12 cellular contexts compared by ENCODE assay signal in genomic region chr6:166306378-166307081, GRCh38. TPM values are rescaled to one million over a fixed set of nuclear protein-coding genes. Genes with fewer than 3 reads are reported as not detected.
DNase-seq lines count a peak whose midpoint lies in the region; ATAC-seq and TF ChIP-seq lines count a peak whose summit lies in the region.
"Had no signal": no experiment of that assay in that cellular context is flagged by ENCODE, and none has a peak within 500 bp of the region (broad histone marks: within the 10 kb centered on the region; RNA-seq: fewer than 3 reads in every experiment).

No MANE protein-coding gene starts in this region.

- CTCF ChIA-PET in CD4-positive, alpha-beta memory T cell (lab: Charles Lee; ENCODE audit: partially characterized antibody), result interaction anchor here (1.0 kb wide), 2 partner anchors 75 to 94 kb away, joined by 4 read pairs; no protein-coding TSS in a partner anchor

- H2AK5ac ChIP-seq in neuronal stem cell (ENCODE audit: low read depth, low read length), result peak overlapping the region; percentile 46

- DNase-seq in CD4-positive, alpha-beta memory T cell, result no peak
- peak in 6 of 61 donors; percentile 26 to 50 (median 37) for DNase-seq in caudate nucleus (lab: John Stamatoyannopoulos, UW)
- DNase-seq in neuronal stem cell (ENCODE audit: low spot score), result no peak
- DNase-seq in thyroid gland, result no peak
- no peak for DNase-seq in activated CD4-positive, alpha-beta T cell treated with anti-CD3 and anti-CD28 coated beads for 48 hours
- DNase-seq: NCI-H1694 treated with DMSO at 0.1 percent for 48 hours had no signal

- H3K14ac ChIP-seq in neuronal stem cell (ENCODE audit: low read length), result no peak overlapping the region

- H4K8ac ChIP-seq in neuronal stem cell (ENCODE audit: low read depth, low read length), result no peak overlapping the region

- TF ChIP-seq CTCF in thyroid gland (IDR thresholded peaks at IDR 0.05), result no peak

- H2AFZ ChIP-seq in neuronal stem cell (ENCODE audit: low read length), result peak overlapping the region; percentile 98

- intact Hi-C loops in CD4-positive, alpha-beta memory T cell (cut with micrococcal nuclease), result no loop called here
- intact Hi-C loops in thyroid gland (cut with DNase I), result no loop called here

- H3K9me3 ChIP-seq in CD4-positive, alpha-beta memory T cell (ENCODE audit: control insufficient read depth in 1 of 2, low read length in 2 of 2), result no peaks in the 10 kb centered on the region
- H3K9me3 ChIP-seq in neuronal stem cell (replicated peaks in 1 of 2; ENCODE audit: control insufficient read depth in 2 of 2, insufficient read depth in 1 of 2, low read depth in 1 of 2, low read length in 2 of 2) (no peaks in the 10 kb centered on the region), thyroid gland (no peaks in the 10 kb centered on the region)

- peak overlapping the region in 7 of 8 donors; percentile 46 to 74 (median 66) for H3K4me3 Mint-ChIP-seq in CD4-positive, alpha-beta memory T cell

- no peak overlapping the region for H2BK5ac ChIP-seq in neuronal stem cell (ENCODE audit: low read length)

- no peak overlapping the region for H3K27ac Mint-ChIP-seq in CD4-positive, alpha-beta memory T cell

- no peak overlapping the region for H3K4me2 ChIP-seq in neuronal stem cell (ENCODE audit: insufficient read depth, low read length, poor library complexity, severe bottlenecking)

- H3K79me1 ChIP-seq in neuronal stem cell (ENCODE audit: low read depth, low read length), result peaks cover 2% of the 10 kb centered on the region

- no peak overlapping the region for H3K27ac ChIP-seq in CD4-positive, alpha-beta memory T cell (ENCODE audit: low read depth, low read length)
- H3K27ac ChIP-seq in caudate nucleus (ENCODE audit: low read depth, low read length), result peak overlapping the region; percentile 55
- no peak overlapping the region for H3K27ac ChIP-seq in neuronal stem cell (replicated peaks; ENCODE audit: low read length)
- no peak overlapping the region for H3K27ac ChIP-seq in thyroid gland
- H3K27ac ChIP-seq: SK-N-MC had no signal

- H3K4me3 ChIP-seq in CD4-positive, alpha-beta memory T cell (ENCODE audit: low read length in 2 of 2), result no peak overlapping the region
- H3K4me3 ChIP-seq in neuronal stem cell (ENCODE audit: low read length in 2 of 2) (no peak overlapping the region), thyroid gland (replicated peaks in 1 of 3) (no peak overlapping the region)
- H3K4me3 ChIP-seq: SK-N-MC had no signal

- H3K4me1 ChIP-seq in CD4-positive, alpha-beta memory T cell (ENCODE audit: insufficient read depth, low read length), result peaks cover 5% of the 10 kb centered on the region
- peaks cover 0 to 6% of the 10 kb centered on the region in 2 donors for H3K4me1 ChIP-seq in neuronal stem cell (ENCODE audit: control insufficient read depth in 2 of 2, insufficient read depth in 1 of 2, low read depth in 1 of 2, low read length in 2 of 2)
- peaks cover 0 to 16% of the 10 kb centered on the region in 2 donors for H3K4me1 ChIP-seq in thyroid gland

- H3K36me3 ChIP-seq in CD4-positive, alpha-beta memory T cell (ENCODE audit: insufficient read depth, low read length), result no peaks in the 10 kb centered on the region
- H3K36me3 ChIP-seq in neuronal stem cell (replicated peaks in 1 of 2; ENCODE audit: control insufficient read depth in 2 of 2, insufficient read depth in 2 of 2, low read length in 2 of 2), result no peaks in the 10 kb centered on the region
- H3K36me3 ChIP-seq in thyroid gland, result no peaks in the 10 kb centered on the region

- no peak overlapping the region for H2BK12ac ChIP-seq in neuronal stem cell (ENCODE audit: low read length)

- H2BK120ac ChIP-seq in neuronal stem cell (ENCODE audit: low read depth, low read length), result no peak overlapping the region

- no CpG with 5 or more reads among the region's 34 CpGs for WGBS in neuronal stem cell (ENCODE audit: extremely low coverage in 2 of 2, insufficient read length in 2 of 2, insufficient replicate concordance in 1 of 2), 2 donors
- WGBS in thyroid gland, 2 donors, result 63 to 72% methylated on average over 24 to 33 of the region's 34 CpGs

- no peaks in the 10 kb centered on the region for H3K36me3 Mint-ChIP-seq in CD4-positive, alpha-beta memory T cell

- peak overlapping the region; percentile 67 for H2BK15ac ChIP-seq in neuronal stem cell (ENCODE audit: low read length)

- no peaks in the 10 kb centered on the region for H3K9me3 Mint-ChIP-seq in CD4-positive, alpha-beta memory T cell

- peak; percentile 2 for ATAC-seq in HG02588 (IDR thresholded peaks at IDR 0.05; ENCODE audit: unreplicated experiment)
- no peak for ATAC-seq in GM21528 (IDR thresholded peaks at IDR 0.05; ENCODE audit: low FRiP score, unreplicated experiment)
- ATAC-seq in GM21526 (IDR thresholded peaks at IDR 0.05; ENCODE audit: low FRiP score, unreplicated experiment), result no peak

- POLR2A ChIA-PET in CD4-positive, alpha-beta memory T cell (lab: Charles Lee; ENCODE audit: partially characterized antibody), result no interaction called here

- H3K27me3 Mint-ChIP-seq in CD4-positive, alpha-beta memory T cell, result peaks cover 27 to 41% of the 10 kb centered on the region in 2 donors

- no peak overlapping the region for H3K9ac ChIP-seq in neuronal stem cell (ENCODE audit: low read depth, low read length, poor library complexity)

- no peak for TF ChIP-seq POLR2A in thyroid gland (IDR thresholded peaks at IDR 0.05)

- peaks cover 0 to 6% (median 2%) of the 10 kb centered on the region in 4 donors for H3K4me1 Mint-ChIP-seq in CD4-positive, alpha-beta memory T cell

- peak overlapping the region; percentile 93 for H3K23ac ChIP-seq in neuronal stem cell (ENCODE audit: low read depth, low read length, poor library complexity)

- H3K27me3 ChIP-seq in CD4-positive, alpha-beta memory T cell (ENCODE audit: insufficient read depth, low read length), result peaks cover 16% of the 10 kb centered on the region
- peaks cover 22 to 85% (median 45%) of the 10 kb centered on the region in 3 experiments for H3K27me3 ChIP-seq in neuronal stem cell (ENCODE audit: control insufficient read depth in 3 of 3, insufficient read depth in 3 of 3, low read depth in 1 of 3, low read length in 3 of 3)
- H3K27me3 ChIP-seq in thyroid gland, result no peaks in the 10 kb centered on the region

- no peak overlapping the region for H4K91ac ChIP-seq in neuronal stem cell (ENCODE audit: low read depth, low read length, poor library complexity)

- H3K18ac ChIP-seq in neuronal stem cell (ENCODE audit: low read length), result peak overlapping the region; percentile 93

- H3K4ac ChIP-seq in neuronal stem cell (ENCODE audit: low read length), result no peak overlapping the region

RNA-seq across cellular contexts. Expression of gene PRR18, which starts 1.7 kb away (rescaled TPM):
- total RNA-seq in CD4-positive, alpha-beta memory T cell, result not detected
- not detected for polyA plus RNA-seq in CD4-positive, alpha-beta memory T cell
- 0.17 TPM for polyA plus RNA-seq in neuronal stem cell (2013, experiment 1 of 2)
- 0.19 TPM for polyA plus RNA-seq in neuronal stem cell (2013, experiment 2 of 2)
- total RNA-seq in thyroid gland, result under 1 TPM in 3 of 4 donors, not detected in 1; 0.21 to 0.67 (median 0.59) TPM
- total RNA-seq: Daoy, glomerular endothelial cell had no signal

RNA-seq across cellular contexts. Expression of gene SFT2D1, which starts 35.8 kb away (rescaled TPM):
- 10 to 100 TPM; 37.5 to 40.3 TPM for total RNA-seq in CD4-positive, alpha-beta memory T cell
- 10 to 100 TPM; 37.3 to 70.3 TPM for polyA plus RNA-seq in CD4-positive, alpha-beta memory T cell
- polyA plus RNA-seq in neuronal stem cell (2013, experiment 1 of 2), result 48.2 TPM
- 48.4 TPM for polyA plus RNA-seq in neuronal stem cell (2013, experiment 2 of 2)
- 10 to 100 TPM; 36.8 to 53.5 (median 48.4) TPM for total RNA-seq in thyroid gland
